Comparison of ENCODE assay signal across 8 cellular contexts in the genomic region with DNA sequence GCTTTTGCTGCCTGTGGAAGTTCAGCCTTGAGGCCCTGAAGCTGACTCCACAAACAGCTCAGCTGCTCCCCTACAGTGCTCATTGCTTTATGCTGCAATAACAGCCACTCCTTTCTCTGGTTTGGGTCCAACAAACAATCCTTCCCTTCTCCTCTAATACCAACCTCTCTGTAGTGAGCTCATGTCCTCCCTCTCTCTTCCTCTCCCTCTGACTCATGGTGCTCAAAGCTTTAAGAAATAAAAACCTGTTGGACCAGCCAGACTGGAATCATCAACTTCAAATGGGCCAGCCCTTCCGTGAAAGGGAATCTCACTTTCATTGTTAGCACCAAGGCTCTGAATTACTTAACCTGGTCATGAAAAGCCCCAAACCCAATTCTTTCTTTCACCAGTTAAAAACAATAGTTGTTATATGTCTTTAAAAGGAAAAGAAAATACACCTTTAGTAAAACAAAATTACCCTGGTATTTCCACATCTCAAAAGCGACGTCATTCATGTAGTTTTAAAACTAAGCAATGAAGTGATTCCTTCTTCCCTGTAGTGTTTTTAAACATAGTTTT.
DNase-seq lines count a peak whose midpoint lies in the region; ATAC-seq, FAIRE-seq and TF ChIP-seq lines count a peak whose summit lies in the region.

No MANE protein-coding gene starts in this region.

- TF ChIP-seq CTCF in SK-N-SH (IDR thresholded peaks at IDR 0.05) (no peak), gastrocnemius medialis (IDR thresholded peaks at IDR 0.05 in 4 of 5, conservative IDR thresholded peaks at IDR 0.05 in 1 of 5) (no peak), endothelial cell (IDR thresholded peaks at IDR 0.05; ENCODE audit: unreplicated experiment) (no peak)

- no peaks in the 10 kb centered on the region for H4K20me1 ChIP-seq in SK-N-SH (ENCODE audit: insufficient read depth)

- H3K36me3 ChIP-seq in SK-N-SH (replicated peaks in 1 of 2; ENCODE audit: control insufficient read depth in 1 of 2, insufficient read depth in 2 of 2, low read length in 1 of 2) (no peaks in the 10 kb centered on the region), gastrocnemius medialis (no peaks in the 10 kb centered on the region)

- no peaks in the 10 kb centered on the region for H3K27me3 ChIP-seq in SK-N-SH (ENCODE audit: insufficient read depth)
- H3K27me3 ChIP-seq in gastrocnemius medialis = peaks cover 0 to 2% (median 0%) of the 10 kb centered on the region in 3 donors

- no peak for DNase-seq in GM12892 (ENCODE audit: insufficient read length)
- no peak for DNase-seq in SK-N-SH
- DNase-seq in fibroblast of gingiva (ENCODE audit: low read depth) = peak; percentile 83
- DNase-seq in gastrocnemius medialis = peak; percentile 11 to 41
- no peak for DNase-seq in occipital lobe (lab: John Stamatoyannopoulos, UW)
- no peak for DNase-seq in endothelial cell (ENCODE audit: low spot score)
- no peak for DNase-seq in activated gamma-delta T cell treated with Interleukin-2 at 50 U/mL for 16 hours

- intact Hi-C loops in gastrocnemius medialis (cut with DNase I; ENCODE audit: low total_unique reads) = no loop called here

- peak overlapping the region; percentile 85 for H2AFZ ChIP-seq in SK-N-SH (ENCODE audit: low read depth)

- peaks cover under 1 to 14% of the 10 kb centered on the region in 2 experiments for H3K4me1 ChIP-seq in SK-N-SH (ENCODE audit: control insufficient read depth in 1 of 2, insufficient read depth in 2 of 2, low read depth in 1 of 2, low read length in 1 of 2)
- H3K4me1 ChIP-seq in gastrocnemius medialis = no peaks in the 10 kb centered on the region

- H3K4me2 ChIP-seq in SK-N-SH = peak overlapping the region; percentile 65

- no peaks in the 10 kb centered on the region for H3K79me2 ChIP-seq in SK-N-SH (ENCODE audit: insufficient read depth)

- peak overlapping the region in 1 of 2 experiments; percentile 45; a peak in 2 of 4 replicates for H3K27ac ChIP-seq in SK-N-SH (ENCODE audit: low read depth in 2 of 2, low read length in 1 of 2)
- no peak overlapping the region for H3K27ac ChIP-seq in gastrocnemius medialis

- TF ChIP-seq RAD21 in SK-N-SH (IDR thresholded peaks at IDR 0.05; ENCODE audit: low read length) = no peak

- H3K4me3 Mint-ChIP-seq in endothelial cell (ENCODE audit: unreplicated experiment) = no peak overlapping the region

- H3K4me3 ChIP-seq in SK-N-SH (ENCODE audit: low read depth in 2 of 2, low read length in 1 of 2) (no peak overlapping the region; a peak in 1 of 4 replicates), gastrocnemius medialis (no peak overlapping the region)

- FAIRE-seq in GM12892 (lab: Jason Lieb, UNC) = peak; percentile 14

- peaks cover 6% of the 10 kb centered on the region for H3F3A ChIP-seq in SK-N-SH (replicated peaks; ENCODE audit: insufficient read depth)

- CTCF ChIA-PET in SK-N-SH (lab: Yijun Ruan, JAX) = no interaction called here

- WGBS in SK-N-SH (ENCODE audit: low lambda C conversion rate) = 83% methylated on average over 3 of the region's 3 CpGs

- no peaks in the 10 kb centered on the region for H3K27me3 Mint-ChIP-seq in endothelial cell (ENCODE audit: unreplicated experiment)

- TF ChIP-seq EP300 in SK-N-SH (IDR thresholded peaks at IDR 0.05; ENCODE audit: borderline replicate concordance in 1 of 2, low read depth in 1 of 2, low read length in 1 of 2) = no peak

- TF ChIP-seq POLR2A in GM12892 (IDR thresholded peaks at IDR 0.05; ENCODE audit: low read depth, low read length) (no peak), gastrocnemius medialis (IDR thresholded peaks at IDR 0.05) (no peak)

- H3K4me1 Mint-ChIP-seq in endothelial cell (ENCODE audit: unreplicated experiment) = peaks cover 17% of the 10 kb centered on the region

- H3K36me3 Mint-ChIP-seq in endothelial cell (ENCODE audit: low read depth, unreplicated experiment) = peaks cover 1% of the 10 kb centered on the region

- in situ Hi-C loops in gastrocnemius medialis (cut with MboI; ENCODE audit: low sequenced_read_pairs in 4 of 4) = no loop called here

- POLR2A ChIA-PET in SK-N-SH (lab: Yijun Ruan, JAX) = no interaction called here

- ATAC-seq in HG02852 (IDR thresholded peaks at IDR 0.05; ENCODE audit: unreplicated experiment) (peak; percentile 73), gastrocnemius medialis (peak; percentile 75 to 91)

- H3K27ac Mint-ChIP-seq in endothelial cell (ENCODE audit: unreplicated experiment) = no peak overlapping the region

- no peaks in the 10 kb centered on the region for H3K9me3 Mint-ChIP-seq in endothelial cell (ENCODE audit: unreplicated experiment)

- no peak overlapping the region for H3K9ac ChIP-seq in SK-N-SH

- no peaks in the 10 kb centered on the region for H3K9me2 ChIP-seq in SK-N-SH

- no peaks in the 10 kb centered on the region for H3K9me3 ChIP-seq in SK-N-SH
- H3K9me3 ChIP-seq in gastrocnemius medialis = peaks cover 0 to 4% (median 0%) of the 10 kb centered on the region in 3 donors

TF ChIP-seq in SK-N-SH, 30 proteins besides CTCF, POLR2A, EP300 and RAD21 (continues in another document):
- TF ChIP-seq, protein P1, sequence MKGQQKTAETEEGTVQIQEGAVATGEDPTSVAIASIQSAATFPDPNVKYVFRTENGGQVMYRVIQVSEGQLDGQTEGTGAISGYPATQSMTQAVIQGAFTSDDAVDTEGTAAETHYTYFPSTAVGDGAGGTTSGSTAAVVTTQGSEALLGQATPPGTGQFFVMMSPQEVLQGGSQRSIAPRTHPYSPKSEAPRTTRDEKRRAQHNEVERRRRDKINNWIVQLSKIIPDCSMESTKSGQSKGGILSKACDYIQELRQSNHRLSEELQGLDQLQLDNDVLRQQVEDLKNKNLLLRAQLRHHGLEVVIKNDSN (IDR thresholded peaks at IDR 0.05; ENCODE audit: borderline replicate concordance, low read depth) = no peak
- TF ChIP-seq GABPA (IDR thresholded peaks at IDR 0.05; ENCODE audit: low read depth) (no peak), RCOR1 (IDR thresholded peaks at IDR 0.05; ENCODE audit: low read length) (no peak), GATA2 (CRISPR knock-in tag; IDR thresholded peaks at IDR 0.05) (no peak), EZH2phosphoT487 (IDR thresholded peaks at IDR 0.05; ENCODE audit: borderline replicate concordance, low read depth) (no peak), ELF1 (IDR thresholded peaks at IDR 0.05) (no peak), MXI1 (IDR thresholded peaks at IDR 0.05; ENCODE audit: low read depth, low read length) (no peak), TEAD4 (IDR thresholded peaks at IDR 0.05; ENCODE audit: borderline replicate concordance, insufficient read depth) (no peak), NRF1 (IDR thresholded peaks at IDR 0.05; ENCODE audit: low read depth, low read length) (no peak), MEF2A (IDR thresholded peaks at IDR 0.05; ENCODE audit: borderline replicate concordance, low read depth) (no peak), NFIC (IDR thresholded peaks at IDR 0.05; ENCODE audit: borderline replicate concordance) (no peak), FOXM1 (IDR thresholded peaks at IDR 0.05; ENCODE audit: low read depth) (no peak)
- TF ChIP-seq, protein P2, sequence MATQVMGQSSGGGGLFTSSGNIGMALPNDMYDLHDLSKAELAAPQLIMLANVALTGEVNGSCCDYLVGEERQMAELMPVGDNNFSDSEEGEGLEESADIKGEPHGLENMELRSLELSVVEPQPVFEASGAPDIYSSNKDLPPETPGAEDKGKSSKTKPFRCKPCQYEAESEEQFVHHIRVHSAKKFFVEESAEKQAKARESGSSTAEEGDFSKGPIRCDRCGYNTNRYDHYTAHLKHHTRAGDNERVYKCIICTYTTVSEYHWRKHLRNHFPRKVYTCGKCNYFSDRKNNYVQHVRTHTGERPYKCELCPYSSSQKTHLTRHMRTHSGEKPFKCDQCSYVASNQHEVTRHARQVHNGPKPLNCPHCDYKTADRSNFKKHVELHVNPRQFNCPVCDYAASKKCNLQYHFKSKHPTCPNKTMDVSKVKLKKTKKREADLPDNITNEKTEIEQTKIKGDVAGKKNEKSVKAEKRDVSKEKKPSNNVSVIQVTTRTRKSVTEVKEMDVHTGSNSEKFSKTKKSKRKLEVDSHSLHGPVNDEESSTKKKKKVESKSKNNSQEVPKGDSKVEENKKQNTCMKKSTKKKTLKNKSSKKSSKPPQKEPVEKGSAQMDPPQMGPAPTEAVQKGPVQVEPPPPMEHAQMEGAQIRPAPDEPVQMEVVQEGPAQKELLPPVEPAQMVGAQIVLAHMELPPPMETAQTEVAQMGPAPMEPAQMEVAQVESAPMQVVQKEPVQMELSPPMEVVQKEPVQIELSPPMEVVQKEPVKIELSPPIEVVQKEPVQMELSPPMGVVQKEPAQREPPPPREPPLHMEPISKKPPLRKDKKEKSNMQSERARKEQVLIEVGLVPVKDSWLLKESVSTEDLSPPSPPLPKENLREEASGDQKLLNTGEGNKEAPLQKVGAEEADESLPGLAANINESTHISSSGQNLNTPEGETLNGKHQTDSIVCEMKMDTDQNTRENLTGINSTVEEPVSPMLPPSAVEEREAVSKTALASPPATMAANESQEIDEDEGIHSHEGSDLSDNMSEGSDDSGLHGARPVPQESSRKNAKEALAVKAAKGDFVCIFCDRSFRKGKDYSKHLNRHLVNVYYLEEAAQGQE (IDR thresholded peaks at IDR 0.05; ENCODE audit: low read depth, low read length) = no peak
- TF ChIP-seq, protein P3, sequence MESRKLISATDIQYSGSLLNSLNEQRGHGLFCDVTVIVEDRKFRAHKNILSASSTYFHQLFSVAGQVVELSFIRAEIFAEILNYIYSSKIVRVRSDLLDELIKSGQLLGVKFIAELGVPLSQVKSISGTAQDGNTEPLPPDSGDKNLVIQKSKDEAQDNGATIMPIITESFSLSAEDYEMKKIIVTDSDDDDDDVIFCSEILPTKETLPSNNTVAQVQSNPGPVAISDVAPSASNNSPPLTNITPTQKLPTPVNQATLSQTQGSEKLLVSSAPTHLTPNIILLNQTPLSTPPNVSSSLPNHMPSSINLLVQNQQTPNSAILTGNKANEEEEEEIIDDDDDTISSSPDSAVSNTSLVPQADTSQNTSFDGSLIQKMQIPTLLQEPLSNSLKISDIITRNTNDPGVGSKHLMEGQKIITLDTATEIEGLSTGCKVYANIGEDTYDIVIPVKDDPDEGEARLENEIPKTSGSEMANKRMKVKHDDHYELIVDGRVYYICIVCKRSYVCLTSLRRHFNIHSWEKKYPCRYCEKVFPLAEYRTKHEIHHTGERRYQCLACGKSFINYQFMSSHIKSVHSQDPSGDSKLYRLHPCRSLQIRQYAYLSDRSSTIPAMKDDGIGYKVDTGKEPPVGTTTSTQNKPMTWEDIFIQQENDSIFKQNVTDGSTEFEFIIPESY (IDR thresholded peaks at IDR 0.05; ENCODE audit: borderline replicate concordance, low read depth) = no peak
- TF ChIP-seq, protein P4, sequence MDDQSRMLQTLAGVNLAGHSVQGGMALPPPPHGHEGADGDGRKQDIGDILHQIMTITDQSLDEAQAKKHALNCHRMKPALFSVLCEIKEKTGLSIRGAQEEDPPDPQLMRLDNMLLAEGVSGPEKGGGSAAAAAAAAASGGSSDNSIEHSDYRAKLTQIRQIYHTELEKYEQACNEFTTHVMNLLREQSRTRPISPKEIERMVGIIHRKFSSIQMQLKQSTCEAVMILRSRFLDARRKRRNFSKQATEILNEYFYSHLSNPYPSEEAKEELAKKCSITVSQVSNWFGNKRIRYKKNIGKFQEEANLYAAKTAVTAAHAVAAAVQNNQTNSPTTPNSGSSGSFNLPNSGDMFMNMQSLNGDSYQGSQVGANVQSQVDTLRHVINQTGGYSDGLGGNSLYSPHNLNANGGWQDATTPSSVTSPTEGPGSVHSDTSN (IDR thresholded peaks at IDR 0.05) = no peak

Comparison
In these comparisons a context has a peak if more than half of its experiments do, and no peak if none do; other contexts are left out.
1. DNase-seq: peak in fibroblast of gingiva (single experiment) and gastrocnemius medialis (2 of 2); none in GM12892 (single experiment), SK-N-SH (single experiment), occipital lobe (single experiment), endothelial cell (single experiment) and activated gamma-delta T cell treated with Interleukin-2 at 50 U/mL for 16 hours (single experiment).